In genomic region chr20:61322151-61322860, GRCh38 we compare ENCODE assay signal across 30 cellular contexts.
"Had no signal": no experiment of that assay in that cellular context is flagged by ENCODE, and none has a peak within 500 bp of the region (broad histone marks: within the 10 kb centered on the region; RNA-seq: fewer than 3 reads in every experiment).

No MANE protein-coding gene starts in this region.

- DNase-seq: activated B cell treated with CpG ODN at 0.5 μM for 24 hours; activated CD4-positive, alpha-beta T cell treated with anti-CD3 and anti-CD28 coated beads for 4 hours; activated CD4-positive, alpha-beta T cell treated with anti-CD3 and anti-CD28 coated beads, Interleukin-2, amount 50 U/mL, for 48 hours; activated CD8-positive, alpha-beta memory T cell treated with anti-CD3 and anti-CD28 coated beads for 24 hours; activated effector memory CD4-positive, alpha-beta T cell treated with Interleukin-2 at 50 U/mL for 16 hours; activated naive CD4-positive, alpha-beta T cell treated with Interleukin-2 at 50 U/mL for 16 hours; cerebellar nuclear complex; colonic mucosa; effector memory CD4-positive, alpha-beta T cell; erythroblast; heart left ventricle; immature natural killer cell; kidney; left colon; midbrain; naive thymus-derived CD4-positive, alpha-beta T cell; occipital lobe; right cardiac atrium; stimulated activated CD4-positive, alpha-beta T cell treated with anti-CD3 and anti-CD28 coated beads, Interleukin-2, amount 100 ng/mL, for 48 hours; stimulated activated naive CD8-positive, alpha-beta T cell treated with anti-CD3 and anti-CD28 coated beads, Interleukin-15, Interleukin-2, amounts not matched to agents 100 U/mL and 50 U/mL, for 24 hours; T-helper 17 cell; T1000; trophoblast cell; uterus had no signal

- H3K36me3 Mint-ChIP-seq: activated naive CD8-positive, alpha-beta T cell; immature natural killer cell; memory B cell; naive thymus-derived CD4-positive, alpha-beta T cell had no signal

- H3K4me1 Mint-ChIP-seq: activated B cell treated with CpG ODN at 0.5 μM for 24 hours; immature natural killer cell; memory B cell; naive thymus-derived CD4-positive, alpha-beta T cell; T-helper 17 cell had no signal

- H3K9me3 Mint-ChIP-seq: immature natural killer cell had no signal

- H3K4me1 ChIP-seq: colonic mucosa, gastroesophageal sphincter, heart left ventricle, parathyroid adenoma, uterus had no signal

- H3K27ac ChIP-seq: colonic mucosa, dorsolateral prefrontal cortex, gastroesophageal sphincter, heart left ventricle, parathyroid adenoma, thoracic aorta, uterus had no signal

- H3K27me3 Mint-ChIP-seq: activated B cell treated with CpG ODN at 0.5 μM for 24 hours; activated naive CD8-positive, alpha-beta T cell; memory B cell had no signal

- H2AFZ ChIP-seq: parathyroid adenoma had no signal

- H3K4me3 ChIP-seq: colonic mucosa, dorsolateral prefrontal cortex, gastroesophageal sphincter, heart left ventricle, thoracic aorta, uterus had no signal

- H3K9me3 ChIP-seq: colonic mucosa, gastroesophageal sphincter, heart left ventricle, thoracic aorta, uterus had no signal

- H3K36me3 ChIP-seq: colonic mucosa, gastroesophageal sphincter, heart left ventricle, thoracic aorta, uterus had no signal

- H3K27me3 ChIP-seq: colonic mucosa, dorsolateral prefrontal cortex, uterus had no signal

- ATAC-seq: gastroesophageal sphincter; heart left ventricle; left colon; naive thymus-derived CD4-positive, alpha-beta T cell; right cardiac atrium; stimulated activated naive CD8-positive, alpha-beta T cell treated with anti-CD3 and anti-CD28 coated beads, Interleukin-15, Interleukin-2, amounts not matched to agents 100 U/mL and 50 U/mL, for 24 hours; T-helper 17 cell had no signal

- H3K27ac Mint-ChIP-seq: activated B cell treated with CpG ODN at 0.5 μM for 24 hours; activated naive CD8-positive, alpha-beta T cell; immature natural killer cell; memory B cell; naive thymus-derived CD4-positive, alpha-beta T cell; T-helper 17 cell had no signal

- H3K4me3 Mint-ChIP-seq: activated B cell treated with CpG ODN at 0.5 μM for 24 hours; activated naive CD8-positive, alpha-beta T cell; immature natural killer cell; memory B cell; naive thymus-derived CD4-positive, alpha-beta T cell; T-helper 17 cell had no signal

- H3K9ac ChIP-seq: parathyroid adenoma had no signal
